ENCODE assay signal across 21 cellular contexts in the genomic region with DNA sequence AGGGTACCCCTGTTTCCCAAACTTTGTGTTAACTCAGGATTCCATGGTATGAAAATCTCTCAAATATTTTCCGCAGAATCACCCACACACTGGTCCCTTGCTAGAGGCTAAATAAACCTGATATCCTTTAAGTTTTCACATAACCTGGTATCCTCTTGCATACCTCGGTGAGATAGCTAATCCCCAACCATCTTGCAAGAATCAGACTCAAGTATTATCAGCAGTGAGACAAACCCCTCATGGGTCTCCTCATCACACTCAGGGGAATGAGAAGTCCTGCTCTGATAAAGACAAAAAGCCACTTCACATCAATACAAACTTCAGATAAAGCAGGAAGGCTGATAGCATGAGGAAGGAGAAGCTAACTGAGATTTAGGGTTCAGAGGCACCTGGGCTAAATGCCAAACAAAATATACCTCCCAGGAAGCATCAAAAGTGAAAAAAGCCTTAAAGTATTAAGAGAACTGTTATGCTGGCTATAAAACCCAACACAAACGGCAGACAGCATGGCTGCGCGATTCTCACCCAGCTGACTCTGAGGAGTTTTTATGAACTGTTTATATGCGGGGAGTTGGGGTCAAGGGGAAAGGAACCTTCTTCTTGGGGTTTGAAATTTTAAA.
"Had no signal": no experiment of that assay in that cellular context is flagged by ENCODE, and none has a peak within 500 bp of the region (broad histone marks: within the 10 kb centered on the region; RNA-seq: fewer than 3 reads in every experiment).

No MANE protein-coding gene starts in this region.

- H3K27me3 ChIP-seq: breast epithelium, esophagus squamous epithelium, heart right ventricle, tibial artery had no signal

- H3K36me3 ChIP-seq: breast epithelium, prostate gland, WERI-Rb-1 had no signal

- DNase-seq: activated CD4-positive, alpha-beta T cell treated with anti-CD3 and anti-CD28 coated beads, Interleukin-2, amount 50 U/mL, for 4 hours; activated naive CD8-positive, alpha-beta T cell treated with anti-CD3 and anti-CD28 coated beads, Interleukin-2, amount 10 ng/mL, durations not matched to agents 7 days and 5 days; anterior cingulate cortex; cerebellar nuclear complex; dermis blood vessel endothelial cell; effector memory CD4-positive, alpha-beta T cell; esophagus squamous epithelium; heart right ventricle; kidney glomerular epithelial cell; left ventricle myocardium inferior; mammary epithelial cell; right cardiac atrium; stimulated activated CD4-positive, alpha-beta T cell treated with anti-CD3 and anti-CD28 coated beads, Interleukin-2, amount 100 ng/mL, for 24 hours; stimulated activated naive CD8-positive, alpha-beta T cell treated with anti-CD3 and anti-CD28 coated beads, Interleukin-15, Interleukin-2, amounts not matched to agents 100 U/mL and 50 U/mL, for 24 hours; substantia nigra; T-helper 1 cell; WERI-Rb-1 had no signal

- ATAC-seq: heart right ventricle; right cardiac atrium; stimulated activated naive CD8-positive, alpha-beta T cell treated with anti-CD3 and anti-CD28 coated beads, Interleukin-15, Interleukin-2, amounts not matched to agents 100 U/mL and 50 U/mL, for 24 hours had no signal

- H3K4me3 ChIP-seq: breast epithelium, esophagus squamous epithelium, heart right ventricle, left ventricle myocardium inferior, prostate gland, tibial artery had no signal

- H3K27ac ChIP-seq: breast epithelium, esophagus squamous epithelium, heart right ventricle, left ventricle myocardium inferior, prostate gland, tibial artery, WERI-Rb-1 had no signal

- H3K4me1 ChIP-seq: breast epithelium had no signal

- H3K27me3 Mint-ChIP-seq: activated naive CD8-positive, alpha-beta T cell treated with anti-CD3 and anti-CD28 coated beads, Interleukin-2, amount 10 ng/mL, durations not matched to agents 7 days and 5 days had no signal

- H3K27ac Mint-ChIP-seq: activated naive CD8-positive, alpha-beta T cell treated with anti-CD3 and anti-CD28 coated beads, Interleukin-2, amount 10 ng/mL, durations not matched to agents 7 days and 5 days; activated T-helper 1 cell treated with anti-CD3 and anti-CD28 coated beads, Interleukin-12 subunit alpha, Interleukin-12 subunit beta, Interleukin-2, Interleukin-4 antibody, amounts not matched to agents 30 ng/mL and 10 ng/mL and 1 ng/mL, durations not matched to agents 14 hours and 24 hours and 36 hours had no signal

- H3K9me3 ChIP-seq: breast epithelium, esophagus squamous epithelium, left ventricle myocardium inferior, prostate gland, tibial artery had no signal

- H3K4me3 Mint-ChIP-seq: activated naive CD8-positive, alpha-beta T cell treated with anti-CD3 and anti-CD28 coated beads, Interleukin-2, amount 10 ng/mL, durations not matched to agents 7 days and 5 days; activated T-helper 1 cell treated with anti-CD3 and anti-CD28 coated beads, Interleukin-12 subunit alpha, Interleukin-12 subunit beta, Interleukin-2, Interleukin-4 antibody, amounts not matched to agents 30 ng/mL and 10 ng/mL and 1 ng/mL, durations not matched to agents 14 hours and 24 hours and 36 hours had no signal
